Comparison of ENCODE assay signal across 8 cellular contexts in genomic region chr9:86034863-86035734, GRCh38.
DNase-seq lines count a peak whose midpoint lies in the region; ATAC-seq and TF ChIP-seq lines count a peak whose summit lies in the region.

No MANE protein-coding gene starts in this region.

- H3K56ac ChIP-seq in mesendoderm (ENCODE audit: low read length): no peak overlapping the region

- H3K36me3 ChIP-seq in heart left ventricle (peaks cover 0 to 28% (median 4%) of the 10 kb centered on the region in 9 donors), adrenal gland (replicated peaks in 1 of 2) (peaks cover 0 to 34% of the 10 kb centered on the region in 2 donors), mesendoderm (ENCODE audit: control insufficient read depth, insufficient read depth, low read length) (peaks cover 4% of the 10 kb centered on the region)

- no peak overlapping the region for H4K8ac ChIP-seq in mesendoderm (ENCODE audit: low read depth, low read length)

- H3K27ac ChIP-seq in heart left ventricle (no peak overlapping the region), adrenal gland (no peak overlapping the region), mesendoderm (ENCODE audit: low read depth, low read length) (no peak overlapping the region)

- no peak overlapping the region for H2BK120ac ChIP-seq in mesendoderm (ENCODE audit: low read depth, low read length)

- no peak overlapping the region for H3K4me3 ChIP-seq in heart left ventricle
- H3K4me3 ChIP-seq in adrenal gland: no peak overlapping the region
- H3K4me3 ChIP-seq in mesendoderm (ENCODE audit: low read length): no peak overlapping the region

- no peak overlapping the region for H2BK15ac ChIP-seq in mesendoderm (replicated peaks; ENCODE audit: low read depth)

- no peak for DNase-seq in heart left ventricle
- no peak for DNase-seq in Right ventricle myocardium inferior (ENCODE audit: missing footprints)
- DNase-seq in NCI-H146 (lab: John Stamatoyannopoulos, UW): peak; percentile 54
- DNase-seq in adrenal gland: peak in 6 of 7 donors; percentile 47 to 74 (median 69)
- peak; percentile 77 for DNase-seq in mesendoderm

- H4K5ac ChIP-seq in mesendoderm (ENCODE audit: low read length): no peak overlapping the region

- H3K9me3 ChIP-seq in heart left ventricle (no peaks in the 10 kb centered on the region), adrenal gland (replicated peaks in 1 of 3) (no peaks in the 10 kb centered on the region)

- no peak overlapping the region for H3K23ac ChIP-seq in mesendoderm (ENCODE audit: low read length)

- no peak overlapping the region for H3K4ac ChIP-seq in mesendoderm (ENCODE audit: low read depth, low read length)

- H2AK5ac ChIP-seq in mesendoderm (ENCODE audit: low read length): no peak overlapping the region

- no peak overlapping the region for H2BK5ac ChIP-seq in mesendoderm (ENCODE audit: low read length)

- H3K79me2 ChIP-seq in mesendoderm (ENCODE audit: control insufficient read depth, insufficient read depth, low read length): no peaks in the 10 kb centered on the region

- TF ChIP-seq POLR2A in heart left ventricle (IDR thresholded peaks at IDR 0.05) (no peak), adrenal gland (IDR thresholded peaks at IDR 0.05) (no peak)

- no peaks in the 10 kb centered on the region for H3K4me1 ChIP-seq in heart left ventricle
- H3K4me1 ChIP-seq in adrenal gland (replicated peaks in 1 of 2): no peaks in the 10 kb centered on the region
- H3K4me1 ChIP-seq in mesendoderm (ENCODE audit: control insufficient read depth, low read depth, low read length): no peaks in the 10 kb centered on the region

- TF ChIP-seq CTCF in heart left ventricle (IDR thresholded peaks at IDR 0.05) (peak in 8 of 12 donors; percentile 9 to 43 (median 23)), adrenal gland (IDR thresholded peaks at IDR 0.05) (peak; percentile 34 to 65 (median 48))

- H3K79me1 ChIP-seq in mesendoderm (ENCODE audit: low read length): no peaks in the 10 kb centered on the region

- H3K4me2 ChIP-seq in mesendoderm (ENCODE audit: low read length): no peak overlapping the region

- H3K27me3 ChIP-seq in heart left ventricle: no peaks in the 10 kb centered on the region
- no peaks in the 10 kb centered on the region for H3K27me3 ChIP-seq in adrenal gland
- no peaks in the 10 kb centered on the region for H3K27me3 ChIP-seq in mesendoderm (ENCODE audit: insufficient read depth, low read length, poor library complexity)

- ATAC-seq in heart left ventricle: no peak
- no peak for ATAC-seq in Right ventricle myocardium inferior
- ATAC-seq in HG03442 (IDR thresholded peaks at IDR 0.05; ENCODE audit: unreplicated experiment): no peak
- ATAC-seq in GM18909 (IDR thresholded peaks at IDR 0.05; ENCODE audit: poor library complexity, unreplicated experiment): no peak
- ATAC-seq in HG03025 (IDR thresholded peaks at IDR 0.05; ENCODE audit: low FRiP score, unreplicated experiment): no peak

- WGBS in heart left ventricle, 4 donors: 72 to 81% (median 76%) methylated on average over 16 to 17 of the region's 17 CpGs
- 65 to 74% (median 71%) methylated on average over 14 to 17 of the region's 17 CpGs for WGBS in adrenal gland, 4 donors
- whole genome bisulfite sequencing in mesendoderm (ENCODE audit: extremely low coverage, insufficient coverage, low lambda C conversion rate): no CpG with 5 or more reads among the region's 17 CpGs

- H3K9ac ChIP-seq in mesendoderm (ENCODE audit: low read length): no peak overlapping the region

- intact Hi-C loops in heart left ventricle (cut with DNase I) (no loop called here), Right ventricle myocardium inferior (cut with DNase I) (no loop called here), adrenal gland (cut with DNase I) (no loop called here)

- H3K18ac ChIP-seq in mesendoderm (ENCODE audit: low read length): no peak overlapping the region

Comparison
In these comparisons a context has a peak if more than half of its experiments do, and no peak if none do; other contexts are left out.
1. DNase-seq: peak in NCI-H146 (single experiment), adrenal gland (6 of 7) and mesendoderm (single experiment); none in heart left ventricle (0 of 5) and Right ventricle myocardium inferior (single experiment).